ENCODE assay signal across 12 cellular contexts in genomic region chr2:64329848-64330247, GRCh38.
DNase-seq lines count a peak whose midpoint lies in the region; ATAC-seq and TF ChIP-seq lines count a peak whose summit lies in the region.
"Had no signal": no experiment of that assay in that cellular context is flagged by ENCODE, and none has a peak within 500 bp of the region (broad histone marks: within the 10 kb centered on the region; RNA-seq: fewer than 3 reads in every experiment).

No MANE protein-coding gene starts in this region.

- H3K4me3 ChIP-seq in upper lobe of right lung (no peak overlapping the region), GM23338 (no peak overlapping the region)

- DNase-seq in activated CD4-positive, alpha-beta T cell treated with anti-CD3 and anti-CD28 coated beads, Interleukin-2, amount 10 ng/mL, durations not matched to agents 24 days and 14 days: peak; percentile 64
- DNase-seq in activated CD4-positive, alpha-beta T cell treated with anti-CD3 and anti-CD28 coated beads, Interleukin-2, amount 50 U/mL, for 4 hours: no peak
- DNase-seq in mucosa of gallbladder (ENCODE audit: low spot score) (peak; percentile 54), upper lobe of right lung (no peak), NOMO-1 (lab: John Stamatoyannopoulos, UW; ENCODE audit: unreplicated experiment in 2 of 2) (no peak), GM23338 (ENCODE audit: low spot score) (no peak)
- no peak for DNase-seq in activated CD4-positive, alpha-beta memory T cell treated with anti-CD3 and anti-CD28 coated beads for 36 hours
- DNase-seq: NCI-H510A; stimulated activated CD4-positive, alpha-beta T cell treated with anti-CD3 and anti-CD28 coated beads, Interleukin-12 subunit alpha, Interleukin-12 subunit beta, amount 100 ng/mL, for 4 hours; stimulated activated naive CD8-positive, alpha-beta T cell treated with anti-CD3 and anti-CD28 coated beads, Interleukin-15, amount 100 ng/mL, for 72 hours; T-helper 1 cell had no signal

- H3K9me3 Mint-ChIP-seq in activated CD4-positive, alpha-beta T cell treated with anti-CD3 and anti-CD28 coated beads, Interleukin-2, amount 10 ng/mL, durations not matched to agents 24 days and 14 days: no peaks in the 10 kb centered on the region
- H3K9me3 Mint-ChIP-seq in activated CD4-positive, alpha-beta memory T cell treated with anti-CD3 and anti-CD28 coated beads for 36 hours: no peaks in the 10 kb centered on the region
- no peaks in the 10 kb centered on the region for H3K9me3 Mint-ChIP-seq in GM23338
- H3K9me3 Mint-ChIP-seq: stimulated activated naive CD8-positive, alpha-beta T cell treated with anti-CD3 and anti-CD28 coated beads, Interleukin-15, amount 100 ng/mL, for 72 hours had no signal

- ATAC-seq in esophagus mucosa (peak; percentile 58), upper lobe of right lung (peak; percentile 53), GM23338 (no peak)
- ATAC-seq: stimulated activated naive CD8-positive, alpha-beta T cell treated with anti-CD3 and anti-CD28 coated beads, Interleukin-15, amount 100 ng/mL, for 72 hours had no signal

- H4K20me1 ChIP-seq in GM23338 (replicated peaks; ENCODE audit: insufficient read depth): no peaks in the 10 kb centered on the region

- no peak overlapping the region for H3K4me3 Mint-ChIP-seq in activated CD4-positive, alpha-beta T cell treated with anti-CD3 and anti-CD28 coated beads, Interleukin-2, amount 10 ng/mL, durations not matched to agents 24 days and 14 days
- no peak overlapping the region for H3K4me3 Mint-ChIP-seq in activated CD4-positive, alpha-beta memory T cell treated with anti-CD3 and anti-CD28 coated beads for 36 hours
- H3K4me3 Mint-ChIP-seq in GM23338: no peak overlapping the region
- H3K4me3 Mint-ChIP-seq: stimulated activated naive CD8-positive, alpha-beta T cell treated with anti-CD3 and anti-CD28 coated beads, Interleukin-15, amount 100 ng/mL, for 72 hours had no signal

- H3K27me3 Mint-ChIP-seq in activated CD4-positive, alpha-beta T cell treated with anti-CD3 and anti-CD28 coated beads, Interleukin-2, amount 10 ng/mL, durations not matched to agents 24 days and 14 days: peaks cover 2% of the 10 kb centered on the region
- no peaks in the 10 kb centered on the region for H3K27me3 Mint-ChIP-seq in activated CD4-positive, alpha-beta memory T cell treated with anti-CD3 and anti-CD28 coated beads for 36 hours
- peaks cover 13% of the 10 kb centered on the region for H3K27me3 Mint-ChIP-seq in GM23338 (ENCODE audit: insufficient read depth, low read depth, poor library complexity)
- H3K27me3 Mint-ChIP-seq: stimulated activated naive CD8-positive, alpha-beta T cell treated with anti-CD3 and anti-CD28 coated beads, Interleukin-15, amount 100 ng/mL, for 72 hours had no signal

- no peaks in the 10 kb centered on the region for H3K36me3 ChIP-seq in upper lobe of right lung
- no peaks in the 10 kb centered on the region for H3K36me3 ChIP-seq in GM23338 (ENCODE audit: insufficient read depth)

- no peaks in the 10 kb centered on the region for H3K36me3 Mint-ChIP-seq in activated CD4-positive, alpha-beta T cell treated with anti-CD3 and anti-CD28 coated beads, Interleukin-2, amount 10 ng/mL, durations not matched to agents 24 days and 14 days (ENCODE audit: low read depth)
- H3K36me3 Mint-ChIP-seq in activated CD4-positive, alpha-beta memory T cell treated with anti-CD3 and anti-CD28 coated beads for 36 hours: no peaks in the 10 kb centered on the region
- no peaks in the 10 kb centered on the region for H3K36me3 Mint-ChIP-seq in GM23338 (ENCODE audit: low read depth)

- no peaks in the 10 kb centered on the region for H3K79me2 ChIP-seq in GM23338 (replicated peaks; ENCODE audit: insufficient read depth)

- no peaks in the 10 kb centered on the region for H3K27me3 ChIP-seq in upper lobe of right lung
- H3K27me3 ChIP-seq in GM23338 (ENCODE audit: insufficient read depth): no peaks in the 10 kb centered on the region

- no peak overlapping the region for H3K4me2 ChIP-seq in GM23338

- H3K9me2 ChIP-seq in GM23338 (ENCODE audit: insufficient read depth): peaks cover 10% of the 10 kb centered on the region; the same call in 1 of the 2 replicates

- no peak overlapping the region for H3K27ac ChIP-seq in upper lobe of right lung
- H3K27ac ChIP-seq in GM23338 (ENCODE audit: low read depth): no peak overlapping the region

- H3K27ac Mint-ChIP-seq in activated CD4-positive, alpha-beta T cell treated with anti-CD3 and anti-CD28 coated beads, Interleukin-2, amount 10 ng/mL, durations not matched to agents 24 days and 14 days: peak overlapping the region; percentile 21
- H3K27ac Mint-ChIP-seq in activated CD4-positive, alpha-beta memory T cell treated with anti-CD3 and anti-CD28 coated beads for 36 hours: no peak overlapping the region
- no peak overlapping the region for H3K27ac Mint-ChIP-seq in GM23338
- H3K27ac Mint-ChIP-seq: stimulated activated naive CD8-positive, alpha-beta T cell treated with anti-CD3 and anti-CD28 coated beads, Interleukin-15, amount 100 ng/mL, for 72 hours had no signal

- POLR2A ChIA-PET in activated CD4-positive, alpha-beta memory T cell treated with anti-CD3 and anti-CD28 coated beads for 36 hours (lab: Charles Lee): interaction anchor here (0.6 kb wide), 1 partner anchor 285 kb away, joined by 3 read pairs; no protein-coding TSS in a partner anchor

- TF ChIP-seq CTCF in upper lobe of right lung (IDR thresholded peaks at IDR 0.05) (peak; percentile 4), GM23338 (conservative IDR thresholded peaks at IDR 0.05; ENCODE audit: low read depth in 2 of 2) (no peak)

- H3K4me1 ChIP-seq in upper lobe of right lung (peaks cover 40% of the 10 kb centered on the region), GM23338 (ENCODE audit: insufficient read depth) (peaks cover 39% of the 10 kb centered on the region)

- no peak overlapping the region for H2AFZ ChIP-seq in GM23338

- H3K4me1 Mint-ChIP-seq in activated CD4-positive, alpha-beta T cell treated with anti-CD3 and anti-CD28 coated beads, Interleukin-2, amount 10 ng/mL, durations not matched to agents 24 days and 14 days: peaks cover 64% of the 10 kb centered on the region
- H3K4me1 Mint-ChIP-seq in activated CD4-positive, alpha-beta memory T cell treated with anti-CD3 and anti-CD28 coated beads for 36 hours (ENCODE audit: low read depth): peaks cover 48% of the 10 kb centered on the region
- peaks cover 49% of the 10 kb centered on the region for H3K4me1 Mint-ChIP-seq in GM23338

- H3K9me3 ChIP-seq in upper lobe of right lung: no peaks in the 10 kb centered on the region

- intact Hi-C loops in activated CD4-positive, alpha-beta T cell treated with anti-CD3 and anti-CD28 coated beads, Interleukin-2, amount 10 ng/mL, durations not matched to agents 24 days and 14 days (cut with micrococcal nuclease): loop anchor here (2.0 to 5.0 kb wide), 3 partner anchors 233 to 488 kb away; partner anchors contain the start of gene UGP2
- intact Hi-C loops in upper lobe of right lung (cut with DNase I): loop anchor here (10.0 kb wide), 2 partner anchors 165 to 275 kb away; no protein-coding TSS in a partner anchor
- intact Hi-C loops in activated CD4-positive, alpha-beta memory T cell treated with anti-CD3 and anti-CD28 coated beads for 36 hours (cut with micrococcal nuclease): loop anchor here (2.0 to 10.0 kb wide), 6 partner anchors 125 to 745 kb away; partner anchors contain the start of genes LGALSL, MDH1 and WDPCP

- CTCF ChIA-PET in activated CD4-positive, alpha-beta memory T cell treated with anti-CD3 and anti-CD28 coated beads for 36 hours (lab: Charles Lee): interaction anchor here (0.7 to 8.3 kb wide), 43 partner anchors 11 to 637 kb away, joined by 3 to 368 read pairs (median 7); partner anchors contain the start of gene AFTPH

- H3F3A ChIP-seq in GM23338 (replicated peaks; ENCODE audit: low read depth): peaks cover 4% of the 10 kb centered on the region; the same call in 1 of the 2 replicates

TF ChIP-seq in GM23338, 12 proteins besides CTCF, POLR2A, EP300 and RAD21 (continues in another document):
- TF ChIP-seq EZH2 (IDR thresholded peaks at IDR 0.05; ENCODE audit: low read depth, unreplicated experiment): no peak
- no peak for TF ChIP-seq ZNF114 (CRISPR knock-in tag; IDR thresholded peaks at IDR 0.05)
- no peak for TF ChIP-seq EZH2phosphoT487 (IDR thresholded peaks at IDR 0.05; ENCODE audit: unreplicated experiment)

Comparison
In these comparisons a context has a peak if more than half of its experiments do, and no peak if none do; other contexts are left out.
1. DNase-seq: peak in activated CD4-positive, alpha-beta T cell treated with anti-CD3 and anti-CD28 coated beads, Interleukin-2, amount 10 ng/mL, durations not matched to agents 24 days and 14 days (single experiment) and mucosa of gallbladder (single experiment); none in activated CD4-positive, alpha-beta T cell treated with anti-CD3 and anti-CD28 coated beads, Interleukin-2, amount 50 U/mL, for 4 hours (0 of 2), upper lobe of right lung (single experiment), NOMO-1 (0 of 2), activated CD4-positive, alpha-beta memory T cell treated with anti-CD3 and anti-CD28 coated beads for 36 hours (single experiment) and GM23338 (single experiment).